Comparison of ENCODE assay signal across 3 cellular contexts in genomic region chr3:101085752-101086151, GRCh38.
"Had no signal": no experiment of that assay in that cellular context is flagged by ENCODE, and none has a peak within 500 bp of the region (broad histone marks: within the 10 kb centered on the region; RNA-seq: fewer than 3 reads in every experiment).

No MANE protein-coding gene starts in this region.

- H3K4me3 ChIP-seq: GM12878 had no signal

- ATAC-seq: GM12878 had no signal

- DNase-seq: GDM1, GF-D8 had no signal
